In genomic region chr3:43218921-43219320, GRCh38 we compare ENCODE assay signal across 26 cellular contexts.
"Had no signal": no experiment of that assay in that cellular context is flagged by ENCODE, and none has a peak within 500 bp of the region (broad histone marks: within the 10 kb centered on the region; RNA-seq: fewer than 3 reads in every experiment).

No MANE protein-coding gene starts in this region.

- H3K27me3 Mint-ChIP-seq: stimulated activated naive CD8-positive, alpha-beta T cell treated with anti-CD3 and anti-CD28 coated beads, Interleukin-15, Interleukin-2, amounts not matched to agents 100 ng/mL and 50 ng/mL, for 24 hours had no signal

- H3K36me3 Mint-ChIP-seq: natural killer cell treated with Interleukin-12 subunit alpha and Interleukin-12 subunit beta and Interleukin-15 and Interleukin-18, amount 100 ng/mL, for 72 hours; stimulated activated effector memory CD8-positive, alpha-beta T cell treated with anti-CD3 and anti-CD28 coated beads, Interleukin-12 subunit alpha, Interleukin-12 subunit beta, amount 100 ng/mL, for 72 hours; stimulated activated naive B cell treated with anti-CD40 and anti-IgM and Interleukin-4, amounts not matched to agents 10 μg/mL and 1 μg/mL and 100 μg/mL, for 72 hours had no signal

- H3K27me3 ChIP-seq: neutrophil, pancreas, right lobe of liver, sigmoid colon, stomach, thyroid gland, tibial nerve, upper lobe of left lung, vagina had no signal

- H3K4me3 Mint-ChIP-seq: natural killer cell treated with Interleukin-12 subunit alpha and Interleukin-12 subunit beta and Interleukin-15 and Interleukin-18, amount 100 ng/mL, for 72 hours; nephron progenitor cell; neural crest cell; stimulated activated effector memory CD8-positive, alpha-beta T cell treated with anti-CD3 and anti-CD28 coated beads, Interleukin-12 subunit alpha, Interleukin-12 subunit beta, amount 100 ng/mL, for 72 hours; stimulated activated naive B cell treated with anti-CD40 and anti-IgM and Interleukin-4, amounts not matched to agents 10 μg/mL and 1 μg/mL and 100 μg/mL, for 72 hours; stimulated activated naive CD8-positive, alpha-beta T cell treated with anti-CD3 and anti-CD28 coated beads, Interleukin-15, Interleukin-2, amounts not matched to agents 100 ng/mL and 50 ng/mL, for 24 hours had no signal

- H3K9me3 Mint-ChIP-seq: natural killer cell treated with Interleukin-12 subunit alpha and Interleukin-12 subunit beta and Interleukin-15 and Interleukin-18, amount 100 ng/mL, for 72 hours; stimulated activated effector memory CD8-positive, alpha-beta T cell treated with anti-CD3 and anti-CD28 coated beads, Interleukin-12 subunit alpha, Interleukin-12 subunit beta, amount 100 ng/mL, for 72 hours; stimulated activated naive B cell treated with anti-CD40 and anti-IgM and Interleukin-4, amounts not matched to agents 10 μg/mL and 1 μg/mL and 100 μg/mL, for 72 hours; stimulated activated naive CD8-positive, alpha-beta T cell treated with anti-CD3 and anti-CD28 coated beads, Interleukin-15, Interleukin-2, amounts not matched to agents 100 ng/mL and 50 ng/mL, for 24 hours had no signal

- H3K27ac Mint-ChIP-seq: natural killer cell treated with Interleukin-12 subunit alpha and Interleukin-12 subunit beta and Interleukin-15 and Interleukin-18, amount 100 ng/mL, for 72 hours; nephron progenitor cell; stimulated activated effector memory CD8-positive, alpha-beta T cell treated with anti-CD3 and anti-CD28 coated beads, Interleukin-12 subunit alpha, Interleukin-12 subunit beta, amount 100 ng/mL, for 72 hours; stimulated activated naive B cell treated with anti-CD40 and anti-IgM and Interleukin-4, amounts not matched to agents 10 μg/mL and 1 μg/mL and 100 μg/mL, for 72 hours; stimulated activated naive CD8-positive, alpha-beta T cell treated with anti-CD3 and anti-CD28 coated beads, Interleukin-15, Interleukin-2, amounts not matched to agents 100 ng/mL and 50 ng/mL, for 24 hours had no signal

- H3K9me3 ChIP-seq: neutrophil, pancreas, prostate gland, right lobe of liver, sigmoid colon, stomach, thoracic aorta, thyroid gland, upper lobe of left lung, vagina had no signal

- H3K4me3 ChIP-seq: pancreas, prostate gland, right lobe of liver, sigmoid colon, stomach, thoracic aorta, thyroid gland, tibial nerve, upper lobe of left lung, vagina had no signal

- DNase-seq: nephron progenitor cell; nucleus accumbens; pancreas; right cardiac atrium; right lobe of liver; sigmoid colon; small intestine; stimulated activated CD4-positive, alpha-beta T cell treated with anti-CD3 and anti-CD28 coated beads, Interleukin-15, amount 100 ng/mL, for 24 hours; stimulated activated CD4-positive, alpha-beta T cell treated with anti-CD3 and anti-CD28 coated beads, Interleukin-2, amount 100 ng/mL, for 24 hours; stimulated activated CD4-positive, alpha-beta T cell treated with anti-CD3 and anti-CD28 coated beads, Interleukin-2, amount 100 ng/mL, for 48 hours; stimulated activated CD4-positive, alpha-beta T cell treated with anti-CD3 and anti-CD28 coated beads, Interleukin-4, amount 100 ng/mL, for 24 hours; stimulated activated naive B cell treated with anti-CD40 and anti-IgM and Interleukin-4, amounts not matched to agents 10 μg/mL and 1 μg/mL and 100 μg/mL, for 72 hours; stimulated activated naive CD4-positive, alpha-beta T cell treated with Interleukin-2 at 50 U/mL for 16 hours; stomach; thyroid gland; trophoblast cell; upper lobe of left lung had no signal

- H3K27ac ChIP-seq: neutrophil, pancreas, prostate gland, right lobe of liver, sigmoid colon, thoracic aorta, thyroid gland, tibial nerve, upper lobe of left lung, vagina had no signal

- H3K36me3 ChIP-seq: neutrophil, pancreas, prostate gland, right lobe of liver, sigmoid colon, stomach, thoracic aorta, thyroid gland, tibial nerve, upper lobe of left lung, vagina had no signal

- H3K4me1 Mint-ChIP-seq: neural crest cell had no signal

- ATAC-seq: natural killer cell treated with Interleukin-12 subunit alpha and Interleukin-12 subunit beta and Interleukin-15 and Interleukin-18, amount 100 ng/mL, for 72 hours; pancreas; right cardiac atrium; right lobe of liver; stimulated activated effector memory CD8-positive, alpha-beta T cell treated with anti-CD3 and anti-CD28 coated beads, Interleukin-12 subunit alpha, Interleukin-12 subunit beta, amount 100 ng/mL, for 72 hours; stimulated activated naive B cell treated with anti-CD40 and anti-IgM and Interleukin-4, amounts not matched to agents 10 μg/mL and 1 μg/mL and 100 μg/mL, for 72 hours had no signal

- H3K4me1 ChIP-seq: pancreas, prostate gland, sigmoid colon, stomach, thyroid gland, tibial nerve, upper lobe of left lung had no signal
